In genomic region chr3:66953934-66954333, GRCh38 we compare ENCODE assay signal across 27 cellular contexts.
"Had no signal": no experiment of that assay in that cellular context is flagged by ENCODE, and none has a peak within 500 bp of the region (broad histone marks: within the 10 kb centered on the region; RNA-seq: fewer than 3 reads in every experiment).

No MANE protein-coding gene starts in this region.

- H3K4me3 ChIP-seq: stomach, suprapubic skin, testis, thoracic aorta, thyroid gland, tibial artery, tibial nerve, transverse colon, upper lobe of left lung, upper lobe of right lung, uterus, vagina had no signal

- ATAC-seq: stimulated activated effector memory CD8-positive, alpha-beta T cell treated with anti-CD3 and anti-CD28 coated beads, Interleukin-12 subunit alpha, Interleukin-12 subunit beta, amount 100 ng/mL, for 72 hours; stimulated activated memory B cell treated with anti-CD40 and anti-IgM and Interleukin-4, amounts not matched to agents 10 μg/mL and 1 μg/mL and 100 μg/mL, for 72 hours; stimulated activated naive B cell treated with anti-CD40 and anti-IgM and Interleukin-4, amounts not matched to agents 10 μg/mL and 1 μg/mL and 100 μg/mL, for 72 hours; stimulated activated naive CD8-positive, alpha-beta T cell treated with anti-CD3 and anti-CD28 coated beads, Interleukin-15, amount 100 ng/mL, for 72 hours; stimulated activated naive CD8-positive, alpha-beta T cell treated with anti-CD3 and anti-CD28 coated beads, Interleukin-15, Interleukin-2, amounts not matched to agents 100 U/mL and 50 U/mL, for 24 hours; upper lobe of right lung had no signal

- H3K36me3 ChIP-seq: stomach, suprapubic skin, thoracic aorta, thyroid gland, tibial artery, tibial nerve, transverse colon, upper lobe of left lung, upper lobe of right lung, uterus, vagina had no signal

- FAIRE-seq: urothelium cell line had no signal

- H3K4me1 ChIP-seq: suprapubic skin, testis, thyroid gland, tibial artery, tibial nerve, upper lobe of left lung, upper lobe of right lung, uterus, vagina had no signal

- H3K9me3 ChIP-seq: stomach, suprapubic skin, testis, thoracic aorta, thyroid gland, tibial artery, tibial nerve, transverse colon, upper lobe of left lung, upper lobe of right lung, uterus, vagina had no signal

- H3K27me3 ChIP-seq: stomach, testis, thyroid gland, tibial artery, tibial nerve, transverse colon, upper lobe of left lung, upper lobe of right lung, uterus, vagina had no signal

- DNase-seq: stimulated activated CD4-positive, alpha-beta T cell treated with anti-CD3 and anti-CD28 coated beads, Interleukin-2, amount 100 ng/mL, for 48 hours; stimulated activated CD4-positive, alpha-beta T cell treated with anti-CD3 and anti-CD28 coated beads, Interleukin-4, amount 100 ng/mL, for 1 hour; stimulated activated CD4-positive, alpha-beta T cell treated with anti-CD3 and anti-CD28 coated beads, Interleukin-4, amount 100 ng/mL, for 24 hours; stimulated activated CD4-positive, alpha-beta T cell treated with anti-CD3 and anti-CD28 coated beads, Interleukin-4, amount 100 ng/mL, for 4 hours; stimulated activated CD8-positive, alpha-beta memory T cell treated with anti-CD3 and anti-CD28 coated beads, Interleukin-4, amount 100 ng/mL, for 48 hours; stimulated activated naive B cell treated with anti-CD40 and anti-IgM and Interleukin-4, amounts not matched to agents 10 μg/mL and 1 μg/mL and 100 μg/mL, for 72 hours; stimulated activated naive CD4-positive, alpha-beta T cell; stimulated activated naive CD4-positive, alpha-beta T cell treated with Interleukin-2 at 50 U/mL for 16 hours; stimulated activated naive CD8-positive, alpha-beta T cell treated with anti-CD3 and anti-CD28 coated beads, Interleukin-15, amount 100 ng/mL, for 72 hours; stimulated activated naive CD8-positive, alpha-beta T cell treated with anti-CD3 and anti-CD28 coated beads, Interleukin-15, Interleukin-2, amounts not matched to agents 100 U/mL and 50 U/mL, for 24 hours; stomach; substantia nigra; testis; thyroid gland; tibial artery; transverse colon; trophoblast cell; upper lobe of left lung; upper lobe of right lung; uterus had no signal

- H3K27ac ChIP-seq: stomach, suprapubic skin, testis, thoracic aorta, thyroid gland, tibial artery, tibial nerve, upper lobe of left lung, upper lobe of right lung, uterus, vagina had no signal
